Comparison of ENCODE assay signal across 18 cellular contexts in genomic region chr1:25122747-25123146, GRCh38.
DNase-seq lines count a peak whose midpoint lies in the region; ATAC-seq, FAIRE-seq and TF ChIP-seq lines count a peak whose summit lies in the region.
"Had no signal": no experiment of that assay in that cellular context is flagged by ENCODE, and none has a peak within 500 bp of the region (broad histone marks: within the 10 kb centered on the region; RNA-seq: fewer than 3 reads in every experiment).

No MANE protein-coding gene starts in this region.

- ATAC-seq in Right ventricle myocardium inferior = peak; percentile 92
- no peak for ATAC-seq in right cardiac atrium
- ATAC-seq in HepG2 = no peak
- ATAC-seq in right lobe of liver = no peak
- ATAC-seq: HCT116 had no signal

- BruUV-seq in HepG2 (replicated peaks; lab: Mats Ljungman, UMichigan) = no TSS peak

- DNase-seq in Right ventricle myocardium inferior (ENCODE audit: missing footprints) = no peak
- DNase-seq in right cardiac atrium = no peak
- DNase-seq in HepG2 (ENCODE audit: low spot score) = peak; percentile 19
- no peak for DNase-seq in right lobe of liver
- peak; percentile 29 for DNase-seq in posterior vena cava (ENCODE audit: low spot score)
- no peak for DNase-seq in NOMO-1 treated with dmso at 0.1 percent for 144 hours (lab: John Stamatoyannopoulos, UW; ENCODE audit: unreplicated experiment)
- no peak for DNase-seq in NCI-H510A treated with DMSO at 0.1 percent for 48 hours (lab: John Stamatoyannopoulos, UW)
- DNase-seq: Calu3; CD4-positive, alpha-beta memory T cell; DMS79 treated with DMSO at 0.1 percent for 48 hours; GF-D8; GOT3; H7; HFFc6 had no signal

- H4K20me1 ChIP-seq in HepG2 (ENCODE audit: insufficient read depth, low read length) = no peaks in the 10 kb centered on the region
- H4K20me1 ChIP-seq: BLaER1 had no signal

- TF ChIP-seq RAD21 in HepG2 (CRISPR knock-in tag; IDR thresholded peaks at IDR 0.05) = no peak

- POLR2A ChIA-PET in HepG2 (lab: Yijun Ruan, JAX) = interaction anchor here (1.5 kb wide), 1 partner anchor 45 kb away, joined by 5 read pairs; no protein-coding TSS in a partner anchor

- H3K36me3 ChIP-seq in HepG2 (replicated peaks in 1 of 2; ENCODE audit: control insufficient read depth in 1 of 2, insufficient read depth in 2 of 2, low read length in 2 of 2) (no peaks in the 10 kb centered on the region), right lobe of liver (no peaks in the 10 kb centered on the region)
- H3K36me3 ChIP-seq: BLaER1 had no signal

- TF ChIP-seq EP300 in HepG2 (IDR thresholded peaks at IDR 0.05; ENCODE audit: low read depth in 2 of 2, low read length in 2 of 2) (no peak), HepG2 (CRISPR knock-in tag; IDR thresholded peaks at IDR 0.05; ENCODE audit: borderline replicate concordance) (no peak)

- peaks cover 2% of the 10 kb centered on the region for H3K27me3 ChIP-seq in right cardiac atrium (ENCODE audit: control insufficient read depth, insufficient read depth)
- H3K27me3 ChIP-seq in HepG2 (ENCODE audit: control insufficient read depth in 1 of 2, insufficient read depth in 2 of 2, low read length in 2 of 2) = no peaks in the 10 kb centered on the region
- H3K27me3 ChIP-seq in right lobe of liver = no peaks in the 10 kb centered on the region
- H3K27me3 ChIP-seq: BLaER1 had no signal

- TF ChIP-seq CTCF in HepG2 (CRISPR knock-in tag; IDR thresholded peaks at IDR 0.05) (no peak), right lobe of liver (IDR thresholded peaks at IDR 0.05) (no peak)

- no peaks in the 10 kb centered on the region for H3K4me1 ChIP-seq in right cardiac atrium (ENCODE audit: control insufficient read depth, insufficient read depth, low read length)
- H3K4me1 ChIP-seq in HepG2 (ENCODE audit: insufficient read depth, low read length) = peaks cover 27% of the 10 kb centered on the region
- H3K4me1 ChIP-seq in right lobe of liver = no peaks in the 10 kb centered on the region

- H3K27ac ChIP-seq in right cardiac atrium (ENCODE audit: low read length) (no peak overlapping the region), HepG2 (ENCODE audit: extremely low read length, insufficient read depth, low read length) (no peak overlapping the region), right lobe of liver (no peak overlapping the region)
- H3K27ac ChIP-seq: 22Rv1, BLaER1 had no signal

- H2AFZ ChIP-seq in HepG2 (ENCODE audit: low read length) = no peak overlapping the region

- no peaks in the 10 kb centered on the region for H3K9me3 ChIP-seq in right cardiac atrium (ENCODE audit: control insufficient read depth, low read length)
- H3K9me3 ChIP-seq in HepG2 (ENCODE audit: low read length) = no peaks in the 10 kb centered on the region
- H3K9me3 ChIP-seq in right lobe of liver = no peaks in the 10 kb centered on the region
- H3K9me3 ChIP-seq: BLaER1 had no signal

- 0 out of 2 replicates have a peak overlapping the region, but pooled peaks have one; percentile 24 for H3K4me2 ChIP-seq in HepG2 (ENCODE audit: low read depth, low read length)
- H3K4me2 ChIP-seq: BLaER1 had no signal

- WGBS in right cardiac atrium = 55% methylated on average over 5 of the region's 5 CpGs
- 34% methylated on average over 3 of the region's 5 CpGs for WGBS in HepG2 (ENCODE audit: low lambda C conversion rate)
- 70% methylated on average over 4 of the region's 5 CpGs for WGBS in right lobe of liver (ENCODE audit: insufficient coverage, low coverage, low lambda C conversion rate, missing lambda C conversion rate)

- no peak overlapping the region for H3K9ac ChIP-seq in HepG2 (ENCODE audit: insufficient read depth, low read depth, low read length)
- H3K9ac ChIP-seq: BLaER1 had no signal

- H3K4me3 ChIP-seq in right cardiac atrium (ENCODE audit: low read length) = no peak overlapping the region
- no peak overlapping the region for H3K4me3 ChIP-seq in HepG2 (replicated peaks in 1 of 3; ENCODE audit: insufficient read depth in 1 of 3, low read depth in 2 of 3, low read length in 3 of 3)
- no peak overlapping the region for H3K4me3 ChIP-seq in right lobe of liver
- H3K4me3 ChIP-seq: BLaER1 had no signal

- in situ Hi-C loops in HepG2 (cut with HindIII; ENCODE audit: extremely low pct_ligation_motif_present, low pct_unique_long_range_greater_than_20kb) = no loop called here

- H3K79me2 ChIP-seq in HepG2 (ENCODE audit: insufficient read depth, low read length) = no peaks in the 10 kb centered on the region

- intact Hi-C loops in Right ventricle myocardium inferior (cut with DNase I) (no loop called here), right cardiac atrium (cut with DNase I) (no loop called here), HepG2 (cut with micrococcal nuclease; ENCODE audit: unreplicated experiment) (no loop called here), right lobe of liver (cut with DNase I) (loop anchor here in 1 of 2 donors (5.0 kb wide), 1 partner anchor 80 kb away; no protein-coding TSS in a partner anchor), posterior vena cava (cut with DNase I) (loop anchor here in 1 of 2 donors (10.0 kb wide), 1 partner anchor 902 kb away; the partner anchor contains the start of gene EXTL1)

- no peak for FAIRE-seq in HepG2 (lab: Jason Lieb, UNC)
- FAIRE-seq: HTR-8/SVneo had no signal

- TF ChIP-seq POLR2A in HepG2 (IDR thresholded peaks at IDR 0.05; ENCODE audit: insufficient read depth in 1 of 2, low read depth in 2 of 2, low read length in 2 of 2) (no peak), right lobe of liver (IDR thresholded peaks at IDR 0.05) (no peak)

- CTCF ChIA-PET in HepG2 (lab: Yijun Ruan, JAX; ENCODE audit: low intra/inter-chr PET ratio, low total read pairs) = no interaction called here

TF ChIP-seq in HepG2, 621 proteins besides CTCF, POLR2A, EP300 and RAD21:
- TF ChIP-seq MEF2D (CRISPR knock-in tag; IDR thresholded peaks at IDR 0.05) = no peak
- TF ChIP-seq ZUFSP (CRISPR knock-in tag; IDR thresholded peaks at IDR 0.05; ENCODE audit: borderline replicate concordance) = no peak
- TF ChIP-seq ZNF264 (CRISPR knock-in tag; IDR thresholded peaks at IDR 0.05) = no peak
- no peak for TF ChIP-seq ZNF343 (CRISPR knock-in tag; IDR thresholded peaks at IDR 0.05)
- no peak for TF ChIP-seq NPAS2 (CRISPR knock-in tag; IDR thresholded peaks at IDR 0.05; ENCODE audit: borderline replicate concordance)
- TF ChIP-seq KDM2A (CRISPR knock-in tag; IDR thresholded peaks at IDR 0.05; ENCODE audit: borderline replicate concordance, low read depth) = no peak
- TF ChIP-seq PBX2 (CRISPR knock-in tag; IDR thresholded peaks at IDR 0.05) = no peak
- TF ChIP-seq TCF7 (IDR thresholded peaks at IDR 0.05; ENCODE audit: low read depth) = no peak
- TF ChIP-seq ZNF766 (CRISPR knock-in tag; IDR thresholded peaks at IDR 0.05; ENCODE audit: borderline replicate concordance) = no peak
- no peak for TF ChIP-seq KLF15 (CRISPR knock-in tag; IDR thresholded peaks at IDR 0.05; ENCODE audit: borderline replicate concordance)
- TF ChIP-seq ZNF660 (CRISPR knock-in tag; IDR thresholded peaks at IDR 0.05; ENCODE audit: borderline replicate concordance, low read depth) = no peak
- TF ChIP-seq NR2C2 (CRISPR knock-in tag; IDR thresholded peaks at IDR 0.05; ENCODE audit: borderline replicate concordance) = no peak

Comparison
In these comparisons a context has a peak if more than half of its experiments do, and no peak if none do; other contexts are left out.
1. DNase-seq: peak in HepG2 (single experiment) and posterior vena cava (single experiment); none in Right ventricle myocardium inferior (single experiment), right cardiac atrium (0 of 3), right lobe of liver (0 of 3), NOMO-1 treated with dmso at 0.1 percent for 144 hours (single experiment) and NCI-H510A treated with DMSO at 0.1 percent for 48 hours (single experiment).